Comparison of ENCODE assay signal across 15 cellular contexts in the genomic region with DNA sequence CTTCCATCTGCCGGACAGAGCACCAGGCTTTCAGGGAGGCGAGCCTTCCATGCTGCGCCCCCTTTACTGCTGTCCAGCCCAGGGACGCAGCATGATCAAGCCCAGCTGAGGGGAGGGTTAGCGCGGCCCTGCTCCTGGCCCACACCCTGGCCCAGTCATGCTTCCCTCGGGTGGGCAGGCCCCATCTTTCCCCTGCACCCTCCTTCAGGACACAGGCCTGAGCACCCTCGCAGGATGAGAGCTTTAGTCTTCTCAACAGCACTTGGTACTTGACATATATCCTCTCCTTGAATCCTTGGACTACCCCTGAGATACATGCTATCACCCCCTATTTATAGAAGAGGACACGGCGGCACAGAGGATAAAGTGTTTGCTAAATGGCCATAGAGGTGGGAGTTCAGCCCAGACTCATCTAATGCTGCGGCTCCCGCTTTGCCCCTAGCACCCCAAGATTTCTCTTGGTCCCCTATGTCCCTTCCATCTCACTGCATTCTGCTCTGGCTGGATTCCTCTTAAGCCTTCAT.
"Had no signal": no experiment of that assay in that cellular context is flagged by ENCODE, and none has a peak within 500 bp of the region (broad histone marks: within the 10 kb centered on the region; RNA-seq: fewer than 3 reads in every experiment).

No MANE protein-coding gene starts in this region.

- H3K4me1 Mint-ChIP-seq: activated T-helper 17 cell treated with anti-CD3 and anti-CD28 coated beads, Interleukin-2, amount 50 U/mL, for 72 hours had no signal

- H3K4me3 Mint-ChIP-seq: activated naive CD4-positive, alpha-beta T cell treated with anti-CD3 and anti-CD28 coated beads for 36 hours; activated T-helper 17 cell treated with anti-CD3 and anti-CD28 coated beads, Interleukin-2, amount 50 U/mL, for 72 hours; type B pancreatic cell had no signal

- DNase-seq: activated CD4-positive, alpha-beta T cell treated with anti-CD3 and anti-CD28 coated beads for 1 hour; activated CD4-positive, alpha-beta T cell treated with anti-CD3 and anti-CD28 coated beads, Interleukin-2, amount 50 U/mL, for 4 hours; activated naive CD4-positive, alpha-beta T cell treated with anti-CD3 and anti-CD28 coated beads for 36 hours; activated T-cell treated with anti-CD3 and anti-CD28 coated beads for 4 hours; adrenal gland; effector CD4-positive, alpha-beta T cell; kidney; stomach; T-helper 2 cell had no signal

- ATAC-seq: activated T-helper 17 cell treated with anti-CD3 and anti-CD28 coated beads, Interleukin-2, amount 50 U/mL, for 72 hours; left lobe of liver had no signal

- H3K4me1 ChIP-seq: adrenal gland, breast epithelium had no signal

- H3K27me3 ChIP-seq: adrenal gland, breast epithelium, stomach had no signal

- H3K27ac Mint-ChIP-seq: activated naive CD4-positive, alpha-beta T cell treated with anti-CD3 and anti-CD28 coated beads for 36 hours; activated T-helper 17 cell treated with anti-CD3 and anti-CD28 coated beads, Interleukin-2, amount 50 U/mL, for 72 hours; type B pancreatic cell had no signal

- H3K27me3 Mint-ChIP-seq: activated T-helper 17 cell treated with anti-CD3 and anti-CD28 coated beads, Interleukin-2, amount 50 U/mL, for 72 hours; type B pancreatic cell had no signal

- H3K9me3 Mint-ChIP-seq: activated naive CD4-positive, alpha-beta T cell treated with anti-CD3 and anti-CD28 coated beads for 36 hours; activated T-helper 17 cell treated with anti-CD3 and anti-CD28 coated beads, Interleukin-2, amount 50 U/mL, for 72 hours; type B pancreatic cell had no signal

- H3K9me3 ChIP-seq: adrenal gland, breast epithelium, stomach had no signal

- H3K27ac ChIP-seq: breast epithelium, VCaP had no signal

- H3K4me3 ChIP-seq: adrenal gland, breast epithelium, coronary artery, stomach had no signal
